In genomic region chr6:158416841-158417759, GRCh38 we compare ENCODE assay signal across 16 cellular contexts.
DNase-seq lines count a peak whose midpoint lies in the region; ATAC-seq, FAIRE-seq and TF ChIP-seq lines count a peak whose summit lies in the region.
"Had no signal": no experiment of that assay in that cellular context is flagged by ENCODE, and none has a peak within 500 bp of the region (broad histone marks: within the 10 kb centered on the region; RNA-seq: fewer than 3 reads in every experiment).

No MANE protein-coding gene starts in this region.

- H3K27me3 ChIP-seq in endothelial cell of umbilical vein (ENCODE audit: control insufficient read depth in 2 of 2, insufficient read depth in 2 of 2, low read length in 2 of 2) (no peaks in the 10 kb centered on the region), osteoblast (ENCODE audit: insufficient read depth, low read length) (no peaks in the 10 kb centered on the region)
- H3K27me3 ChIP-seq: hepatocyte, neutrophil had no signal

- dilution Hi-C loops in endothelial cell of umbilical vein (cut with MboI; ENCODE audit: extremely low pct_ligation_motif_present, low sequenced_read_pairs): no loop called here

- FAIRE-seq in endothelial cell of umbilical vein (lab: Jason Lieb, UNC): no peak
- FAIRE-seq in HTR-8/SVneo (lab: Jason Lieb, UNC): no peak

- H4K20me1 ChIP-seq in endothelial cell of umbilical vein (replicated peaks; ENCODE audit: control insufficient read depth, extremely low read depth, insufficient read depth, low read length): no peaks in the 10 kb centered on the region
- no peaks in the 10 kb centered on the region for H4K20me1 ChIP-seq in osteoblast (ENCODE audit: insufficient read depth, low read length)

- H3K4me1 ChIP-seq in endothelial cell of umbilical vein (ENCODE audit: control insufficient read depth, extremely low read depth, insufficient read depth, low read length) (peaks cover 18% of the 10 kb centered on the region), osteoblast (ENCODE audit: insufficient read depth, low read length) (peaks cover 17% of the 10 kb centered on the region)

- TF ChIP-seq CTCF in endothelial cell of umbilical vein (IDR thresholded peaks at IDR 0.05; ENCODE audit: extremely low read depth in 1 of 2, insufficient read depth in 1 of 2, low read depth in 1 of 2, low read length in 2 of 2) (no peak), osteoblast (IDR thresholded peaks at IDR 0.05; ENCODE audit: extremely low read depth, low read depth, low read length) (no peak)

- H3K36me3 ChIP-seq in endothelial cell of umbilical vein (ENCODE audit: control insufficient read depth in 2 of 2, extremely low read depth in 1 of 2, insufficient read depth in 2 of 2, low read length in 2 of 2) (peaks cover 0 to 4% of the 10 kb centered on the region in 2 experiments), osteoblast (ENCODE audit: insufficient read depth, low read length) (no peaks in the 10 kb centered on the region)
- H3K36me3 ChIP-seq: neutrophil had no signal

- in situ Hi-C loops in SK-MEL-5 (cut with HindIII; ENCODE audit: low pct_unique_long_range_greater_than_20kb, low sequenced_read_pairs): no loop called here

- H3K4me3 ChIP-seq in endothelial cell of umbilical vein (replicated peaks in 1 of 3; ENCODE audit: insufficient read depth in 1 of 3, low read depth in 1 of 3, low read length in 3 of 3) (no peak overlapping the region), osteoblast (ENCODE audit: insufficient read depth, low read length) (no peak overlapping the region)
- H3K4me3 ChIP-seq: hepatocyte had no signal

- BruUV-seq in endothelial cell of umbilical vein (replicated peaks; lab: Mats Ljungman, UMichigan): no TSS peak

- H3K9ac ChIP-seq in endothelial cell of umbilical vein (replicated peaks; ENCODE audit: extremely low read depth, insufficient read depth, low read length): no peak overlapping the region

- POLR2A ChIA-PET in endothelial cell of umbilical vein (lab: Charles Lee): no interaction called here

- peak overlapping the region; percentile 33 for H3K4me2 ChIP-seq in endothelial cell of umbilical vein (ENCODE audit: insufficient read depth, low read length)
- peak overlapping the region; percentile 37 for H3K4me2 ChIP-seq in osteoblast (ENCODE audit: insufficient read depth, low read length)
- H3K4me2 ChIP-seq: hepatocyte had no signal

- ATAC-seq in HG03097 (IDR thresholded peaks at IDR 0.05; ENCODE audit: low FRiP score, unreplicated experiment) (no peak), GM21619 (IDR thresholded peaks at IDR 0.05; ENCODE audit: unreplicated experiment) (no peak)
- ATAC-seq: right cardiac atrium had no signal

- no peak for TF ChIP-seq POLR2A in endothelial cell of umbilical vein (IDR thresholded peaks at IDR 0.05; ENCODE audit: low read depth, low read length)

- no peaks in the 10 kb centered on the region for H3K9me1 ChIP-seq in endothelial cell of umbilical vein (replicated peaks; ENCODE audit: control insufficient read depth, extremely low read depth, insufficient read depth, low read length)

- H3K27ac ChIP-seq in endothelial cell of umbilical vein (ENCODE audit: insufficient read depth, low read depth, low read length): peak overlapping the region; percentile 51
- H3K27ac ChIP-seq in osteoblast (ENCODE audit: low read depth, low read length): peak overlapping the region; percentile 54
- H3K27ac ChIP-seq: hepatocyte, neutrophil had no signal

- CTCF ChIA-PET in endothelial cell of umbilical vein (lab: Charles Lee): interaction anchor here (0.8 to 2.7 kb wide), 11 partner anchors 8 to 274 kb away, joined by 3 to 14 read pairs (median 4); no protein-coding TSS in a partner anchor

- no peak overlapping the region for H2AFZ ChIP-seq in endothelial cell of umbilical vein (ENCODE audit: low read depth, low read length)
- H2AFZ ChIP-seq in osteoblast (ENCODE audit: low read length): no peak overlapping the region
- H2AFZ ChIP-seq: hepatocyte had no signal

- H3K9me3 ChIP-seq in endothelial cell of umbilical vein (replicated peaks; ENCODE audit: control insufficient read depth, insufficient read depth, low read length): no peaks in the 10 kb centered on the region
- H3K9me3 ChIP-seq in osteoblast (ENCODE audit: low read depth, low read length): no peaks in the 10 kb centered on the region
- H3K9me3 ChIP-seq: neutrophil had no signal

- intact Hi-C loops in endothelial cell of umbilical vein (cut with micrococcal nuclease): no loop called here

- H3K79me2 ChIP-seq in endothelial cell of umbilical vein (ENCODE audit: control insufficient read depth, insufficient read depth, low read length): peaks cover under 1% of the 10 kb centered on the region
- peaks cover 3% of the 10 kb centered on the region for H3K79me2 ChIP-seq in osteoblast (ENCODE audit: insufficient read depth, low read length)

- DNase-seq in EH (ENCODE audit: low read depth) (peak; percentile 65), SK-MEL-5 (ENCODE audit: low read depth, low spot score) (peak; percentile 66), endothelial cell of umbilical vein (ENCODE audit: low read depth, low spot score) (no peak), osteoblast (ENCODE audit: insufficient read length, low spot score, missing footprints) (no peak), HTR-8/SVneo (ENCODE audit: insufficient read length, low spot score) (no peak), NCI-H1105 (lab: John Stamatoyannopoulos, UW) (no peak)
- DNase-seq: activated CD4-positive, alpha-beta T cell treated with anti-CD3 and anti-CD28 coated beads for 48 hours; activated CD8-positive, alpha-beta memory T cell treated with anti-CD3 and anti-CD28 coated beads, Interleukin-2, amount 50 U/mL, for 48 hours; CD8-positive, alpha-beta memory T cell; NCI-H2081 treated with DMSO at 0.1 percent for 48 hours; NCI-H510A treated with DMSO at 0.1 percent for 48 hours; right cardiac atrium had no signal

TF ChIP-seq in endothelial cell of umbilical vein, 7 proteins besides CTCF, POLR2A, EP300 and RAD21:
- TF ChIP-seq EZH2 (IDR thresholded peaks at IDR 0.05; ENCODE audit: borderline replicate concordance, low read depth, low read length, severe bottlenecking): no peak
- TF ChIP-seq JUN (IDR thresholded peaks at IDR 0.05; ENCODE audit: borderline replicate concordance, insufficient read depth, insufficient read length, low read depth): no peak
- TF ChIP-seq, protein P1, sequence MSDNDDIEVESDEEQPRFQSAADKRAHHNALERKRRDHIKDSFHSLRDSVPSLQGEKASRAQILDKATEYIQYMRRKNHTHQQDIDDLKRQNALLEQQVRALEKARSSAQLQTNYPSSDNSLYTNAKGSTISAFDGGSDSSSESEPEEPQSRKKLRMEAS (IDR thresholded peaks at IDR 0.05; ENCODE audit: insufficient read depth, insufficient read length): no peak
- no peak for TF ChIP-seq MYC (IDR thresholded peaks at IDR 0.05; ENCODE audit: low read depth, low read length)
- no peak for TF ChIP-seq GATA2 (IDR thresholded peaks at IDR 0.05; ENCODE audit: insufficient read depth, insufficient read length, low read depth, low read length)
- no peak for TF ChIP-seq FOS (IDR thresholded peaks at IDR 0.05; ENCODE audit: borderline replicate concordance, insufficient read depth, low read length)
- no peak for TF ChIP-seq POLR2AphosphoS5 (IDR thresholded peaks at IDR 0.05; ENCODE audit: insufficient read depth, low read depth, low read length)

Comparison
In these comparisons a context has a peak if more than half of its experiments do, and no peak if none do; other contexts are left out.
1. DNase-seq: peak in EH (single experiment) and SK-MEL-5 (single experiment); none in endothelial cell of umbilical vein (single experiment), osteoblast (single experiment), HTR-8/SVneo (single experiment) and NCI-H1105 (single experiment).